2 cellular contexts compared by ENCODE assay signal in the genomic region with DNA sequence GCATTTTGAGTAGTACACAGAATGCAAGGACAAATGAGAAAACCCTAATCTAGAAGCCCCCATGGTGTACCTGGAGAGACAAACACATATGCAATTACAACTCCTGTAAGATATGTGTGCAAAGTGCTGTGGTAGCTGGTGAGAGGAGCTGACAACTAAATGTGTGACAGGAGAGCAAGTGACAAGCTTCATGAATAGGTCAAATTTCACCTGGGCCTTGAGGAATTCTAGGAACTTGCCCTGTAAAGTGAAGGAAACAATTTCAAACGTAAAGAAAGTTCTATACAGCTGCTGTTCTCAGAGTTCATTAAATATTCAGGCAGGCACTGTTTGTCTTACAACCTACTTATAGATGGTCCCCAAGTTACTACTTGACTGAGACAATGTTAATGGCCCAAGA.
TF ChIP-seq lines count a peak whose summit lies in the region.

No MANE protein-coding gene starts in this region.

TF ChIP-seq in GM23338, 12 proteins besides CTCF, POLR2A, EP300 and RAD21:
- TF ChIP-seq STAT1 (IDR thresholded peaks at IDR 0.05; ENCODE audit: unreplicated experiment) (no peak), NANOG (IDR thresholded peaks at IDR 0.05; ENCODE audit: borderline replicate concordance) (no peak), ZNF331 (CRISPR knock-in tag; IDR thresholded peaks at IDR 0.05; ENCODE audit: low read depth) (no peak), EZH2phosphoT487 (IDR thresholded peaks at IDR 0.05; ENCODE audit: unreplicated experiment) (no peak), JUNB (IDR thresholded peaks at IDR 0.05; ENCODE audit: unreplicated experiment) (no peak), ETS1 (IDR thresholded peaks at IDR 0.05) (no peak)

TF ChIP-seq in H1, 55 proteins besides CTCF, POLR2A, EP300 and RAD21:
- TF ChIP-seq MAX (IDR thresholded peaks at IDR 0.05), result no peak
- no peak for TF ChIP-seq CREB1 (IDR thresholded peaks at IDR 0.05)
- no peak for TF ChIP-seq BACH1 (IDR thresholded peaks at IDR 0.05; ENCODE audit: low read length)
- TF ChIP-seq BCL11A (IDR thresholded peaks at IDR 0.05; ENCODE audit: low read depth in 2 of 2, low read length in 2 of 2), result no peak
- no peak for TF ChIP-seq ATF3 (IDR thresholded peaks at IDR 0.05; ENCODE audit: insufficient read depth, low read depth, low read length)
- no peak for TF ChIP-seq YY1 (IDR thresholded peaks at IDR 0.05; ENCODE audit: low read depth, low read length)
- no peak for TF ChIP-seq EGR1 (IDR thresholded peaks at IDR 0.05; ENCODE audit: borderline replicate concordance, low read depth, low read length)
- TF ChIP-seq HDAC6 (IDR thresholded peaks at IDR 0.05; ENCODE audit: low read depth, low read length), result no peak
- TF ChIP-seq CBX5 (IDR thresholded peaks at IDR 0.05; ENCODE audit: low read depth, low read length), result no peak
